In the genomic region with DNA sequence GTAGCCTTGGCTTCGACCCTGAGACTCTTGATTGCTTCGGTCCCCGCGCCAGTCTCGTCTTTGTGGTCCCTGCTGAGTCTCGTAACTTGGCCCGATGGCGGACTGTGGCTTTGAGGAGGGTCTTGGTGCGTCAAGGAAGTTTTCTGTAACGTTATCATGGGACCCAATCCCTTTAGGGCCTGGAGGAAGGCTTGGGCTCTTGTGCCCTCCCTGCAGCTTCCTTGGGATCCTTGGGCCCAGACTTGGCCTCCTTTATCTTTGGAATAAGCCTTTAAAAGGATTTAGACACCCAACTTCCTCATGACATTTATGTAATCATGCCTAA, we compare ENCODE assay signal across 8 cellular contexts. TPM values are rescaled to one million over a fixed set of nuclear protein-coding genes. Genes with fewer than 3 reads are reported as not detected.
A peak's percentile ranks its signal among the peaks of the same experiment; 100 is the strongest.
DNase-seq lines count a peak whose midpoint lies in the region; ATAC-seq, FAIRE-seq and TF ChIP-seq lines count a peak whose summit lies in the region.

No MANE protein-coding gene starts in this region.

- H3K27ac ChIP-seq in kidney (ENCODE audit: low read depth in 2 of 2, low read length in 2 of 2) (peak overlapping the region; percentile 97 to 98), thoracic aorta (peak overlapping the region; percentile 95 to 98)

- ATAC-seq in thoracic aorta (ENCODE audit: insufficient number of reproducible peaks, low FRiP score, low read depth) = no peak

- H3K4me3 ChIP-seq in kidney (ENCODE audit: low read length in 2 of 2) (peak overlapping the region; percentile 97), thoracic aorta (peak overlapping the region; percentile 98)

- no peaks in the 10 kb centered on the region for H3K9me3 ChIP-seq in kidney (ENCODE audit: control insufficient read depth in 1 of 2, low read length in 2 of 2)
- H3K9me3 ChIP-seq in thoracic aorta = no peaks in the 10 kb centered on the region

- no peaks in the 10 kb centered on the region for H3K27me3 ChIP-seq in thoracic aorta (replicated peaks; ENCODE audit: insufficient read depth)

- H3K27me3 Mint-ChIP-seq in activated naive CD4-positive, alpha-beta T cell treated with anti-CD3 and anti-CD28 coated beads, Interleukin-2, amount 50 U/mL, for 24 hours = no peaks in the 10 kb centered on the region
- no peaks in the 10 kb centered on the region for H3K27me3 Mint-ChIP-seq in activated naive CD8-positive, alpha-beta T cell treated with anti-CD3 and anti-CD28 coated beads for 36 hours

- intact Hi-C loops in kidney (cut with DNase I) = no loop called here

- H3K9ac ChIP-seq in kidney (ENCODE audit: low read length in 2 of 2) = peak overlapping the region; percentile 74 to 85

- in situ Hi-C loops in GM13977 (cut with MboI; ENCODE audit: low pct_unique_long_range_greater_than_20kb, low sequenced_read_pairs, unreplicated experiment) = no loop called here

- no peak for TF ChIP-seq CTCF in kidney (IDR thresholded peaks at IDR 0.05; ENCODE audit: borderline replicate concordance, extremely low read depth, insufficient read depth)
- no peak for TF ChIP-seq CTCF in thoracic aorta (IDR thresholded peaks at IDR 0.05)
- no peak for TF ChIP-seq CTCF in GM13977 (IDR thresholded peaks at IDR 0.05; ENCODE audit: extremely low read depth, insufficient read depth, missing control alignments)

- H3K36me3 Mint-ChIP-seq in activated naive CD4-positive, alpha-beta T cell treated with anti-CD3 and anti-CD28 coated beads, Interleukin-2, amount 50 U/mL, for 24 hours = peaks cover 20% of the 10 kb centered on the region
- peaks cover 45% of the 10 kb centered on the region for H3K36me3 Mint-ChIP-seq in activated naive CD8-positive, alpha-beta T cell treated with anti-CD3 and anti-CD28 coated beads for 36 hours

- no peaks in the 10 kb centered on the region for H3K9me3 Mint-ChIP-seq in activated naive CD4-positive, alpha-beta T cell treated with anti-CD3 and anti-CD28 coated beads, Interleukin-2, amount 50 U/mL, for 24 hours
- no peaks in the 10 kb centered on the region for H3K9me3 Mint-ChIP-seq in activated naive CD8-positive, alpha-beta T cell treated with anti-CD3 and anti-CD28 coated beads for 36 hours

- H3K4me1 ChIP-seq in kidney (ENCODE audit: control insufficient read depth in 1 of 2, insufficient read depth in 1 of 2, low read depth in 1 of 2, low read length in 2 of 2) = peaks cover 0 to 7% of the 10 kb centered on the region in 2 donors
- peaks cover 39 to 58% of the 10 kb centered on the region in 2 donors for H3K4me1 ChIP-seq in thoracic aorta (ENCODE audit: control insufficient read depth in 1 of 2, low read depth in 2 of 2)

- H3K27ac Mint-ChIP-seq in activated naive CD4-positive, alpha-beta T cell treated with anti-CD3 and anti-CD28 coated beads, Interleukin-2, amount 50 U/mL, for 24 hours = peak overlapping the region; percentile 100
- H3K27ac Mint-ChIP-seq in activated naive CD8-positive, alpha-beta T cell treated with anti-CD3 and anti-CD28 coated beads for 36 hours = peak overlapping the region; percentile 99

- peaks cover 51% of the 10 kb centered on the region for H3K4me1 Mint-ChIP-seq in activated naive CD4-positive, alpha-beta T cell treated with anti-CD3 and anti-CD28 coated beads, Interleukin-2, amount 50 U/mL, for 24 hours
- peaks cover 48% of the 10 kb centered on the region for H3K4me1 Mint-ChIP-seq in activated naive CD8-positive, alpha-beta T cell treated with anti-CD3 and anti-CD28 coated beads for 36 hours

- H3K36me3 ChIP-seq in kidney (ENCODE audit: control insufficient read depth in 1 of 2, insufficient read depth in 2 of 2, low read length in 2 of 2) (peaks cover 9 to 10% of the 10 kb centered on the region in 2 donors), thoracic aorta (peaks cover 8% of the 10 kb centered on the region)

- H3K4me3 Mint-ChIP-seq in activated naive CD4-positive, alpha-beta T cell treated with anti-CD3 and anti-CD28 coated beads, Interleukin-2, amount 50 U/mL, for 24 hours = peak overlapping the region; percentile 99
- H3K4me3 Mint-ChIP-seq in activated naive CD8-positive, alpha-beta T cell treated with anti-CD3 and anti-CD28 coated beads for 36 hours = peak overlapping the region; percentile 93

- no peak for FAIRE-seq in kidney (lab: Jason Lieb, UNC)

- no peak for DNase-seq in activated naive CD4-positive, alpha-beta T cell treated with anti-CD3 and anti-CD28 coated beads, Interleukin-2, amount 50 U/mL, for 16 hours
- no peak for DNase-seq in activated naive CD8-positive, alpha-beta T cell treated with anti-CD3 and anti-CD28 coated beads for 36 hours
- DNase-seq in kidney (no peak), thoracic aorta (ENCODE audit: low spot score) (no peak), NCI-H226 (no peak), GM13977 (ENCODE audit: low spot score) (no peak)
- no peak for DNase-seq in activated CD4-positive, alpha-beta T cell treated with anti-CD3 and anti-CD28 coated beads for 48 hours

RNA-seq across cellular contexts. Expression of a gene that starts 0.4 kb away (rescaled TPM):
- total RNA-seq in activated naive CD8-positive, alpha-beta T cell treated with anti-CD3 and anti-CD28 coated beads for 36 hours = 10 to 100 TPM; 39.6 to 41.0 TPM
- total RNA-seq in kidney = 42.6 TPM
- polyA plus RNA-seq in kidney (ENCODE audit: insufficient read depth, low read depth, low replicate concordance) = 31.2 TPM
- 10 to 100 TPM; 48.3 to 87.9 TPM for total RNA-seq in thoracic aorta

RNA-seq across cellular contexts. Expression of a gene that starts 10.7 kb away (rescaled TPM):
- not detected for total RNA-seq in activated naive CD8-positive, alpha-beta T cell treated with anti-CD3 and anti-CD28 coated beads for 36 hours
- not detected for total RNA-seq in kidney
- polyA plus RNA-seq in kidney (ENCODE audit: insufficient read depth, low read depth, low replicate concordance) = not detected
- not detected for total RNA-seq in thoracic aorta

RNA-seq across cellular contexts. Expression of a gene that starts 58.7 kb away (rescaled TPM):
- 1 to 10 TPM; 2.5 to 3.0 TPM for total RNA-seq in activated naive CD8-positive, alpha-beta T cell treated with anti-CD3 and anti-CD28 coated beads for 36 hours
- total RNA-seq in kidney = 13.8 TPM
- 16.6 TPM for polyA plus RNA-seq in kidney (ENCODE audit: insufficient read depth, low read depth, low replicate concordance)
- 10 to 100 TPM; 16.7 to 36.4 TPM for total RNA-seq in thoracic aorta
